ENCODE assay signal across 19 cellular contexts in the genomic region with DNA sequence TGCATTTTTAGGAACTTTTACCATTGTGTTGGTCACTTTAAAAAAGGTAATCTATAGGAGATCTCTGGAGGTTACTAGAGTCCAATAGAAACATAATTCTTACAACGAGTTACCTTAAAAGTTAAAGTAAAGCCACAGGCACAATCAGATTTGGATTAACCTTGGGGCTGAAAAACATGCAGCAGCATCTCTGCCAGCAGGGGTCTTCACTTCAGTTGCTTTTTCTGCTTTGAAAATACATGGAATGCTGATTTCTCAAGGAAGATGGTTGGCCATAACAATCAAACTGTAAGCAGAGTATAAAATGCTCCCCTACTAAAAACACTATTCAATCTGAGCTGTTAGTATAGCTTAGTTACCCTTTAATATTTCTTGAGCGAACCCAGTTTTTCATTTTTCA.
"Had no signal": no experiment of that assay in that cellular context is flagged by ENCODE, and none has a peak within 500 bp of the region (broad histone marks: within the 10 kb centered on the region; RNA-seq: fewer than 3 reads in every experiment).

No MANE protein-coding gene starts in this region.

- H3K4me3 Mint-ChIP-seq: activated CD4-positive, alpha-beta T cell treated with anti-CD3 and anti-CD28 coated beads, Interleukin-2, amount 10 ng/mL, durations not matched to agents 24 days and 14 days; activated naive CD8-positive, alpha-beta T cell; effector memory CD8-positive, alpha-beta T cell; natural killer cell; stimulated activated effector memory CD8-positive, alpha-beta T cell treated with anti-CD3 and anti-CD28 coated beads, Interleukin-12 subunit alpha, Interleukin-12 subunit beta, amount 100 ng/mL, for 72 hours had no signal

- H3K9me3 ChIP-seq: gastrocnemius medialis, heart right ventricle, left lung, neutrophil, thyroid gland, uterus had no signal

- H3K27ac Mint-ChIP-seq: activated CD4-positive, alpha-beta T cell treated with anti-CD3 and anti-CD28 coated beads, Interleukin-2, amount 10 ng/mL, durations not matched to agents 24 days and 14 days; activated naive CD8-positive, alpha-beta T cell; effector memory CD8-positive, alpha-beta T cell; natural killer cell; stimulated activated effector memory CD8-positive, alpha-beta T cell treated with anti-CD3 and anti-CD28 coated beads, Interleukin-12 subunit alpha, Interleukin-12 subunit beta, amount 100 ng/mL, for 72 hours had no signal

- H3K27ac ChIP-seq: epithelial cell of prostate, gastrocnemius medialis, heart right ventricle, left lung, neutrophil, parathyroid adenoma, thyroid gland, uterus had no signal

- H3K36me3 Mint-ChIP-seq: activated naive CD8-positive, alpha-beta T cell; stimulated activated effector memory CD8-positive, alpha-beta T cell treated with anti-CD3 and anti-CD28 coated beads, Interleukin-12 subunit alpha, Interleukin-12 subunit beta, amount 100 ng/mL, for 72 hours had no signal

- H3K9ac ChIP-seq: parathyroid adenoma had no signal

- DNase-seq: activated CD4-positive, alpha-beta T cell treated with anti-CD3 and anti-CD28 coated beads, Interleukin-2, amount 10 ng/mL, durations not matched to agents 24 days and 14 days; activated CD4-positive, CD25-positive, alpha-beta regulatory T cell; activated CD8-positive, alpha-beta memory T cell treated with anti-CD3 and anti-CD28 coated beads, Interleukin-2, amount 50 U/mL, for 48 hours; activated gamma-delta T cell treated with Interleukin-2 at 50 U/mL for 16 hours; amniotic stem cell; central memory CD4-positive, alpha-beta T cell; effector memory CD8-positive, alpha-beta T cell; gastrocnemius medialis; heart right ventricle; left lung; mesenchymal stem cell; natural killer cell; thyroid gland; uterus had no signal

- H3K36me3 ChIP-seq: gastrocnemius medialis, heart right ventricle, left lung, neutrophil, thyroid gland, uterus had no signal

- H3K4me3 ChIP-seq: gastrocnemius medialis, heart right ventricle, left lung, thyroid gland, uterus had no signal

- H3K27me3 ChIP-seq: gastrocnemius medialis, heart right ventricle, left lung, neutrophil, thyroid gland, uterus had no signal

- H3K4me1 ChIP-seq: gastrocnemius medialis, heart right ventricle, left lung, parathyroid adenoma, thyroid gland, uterus had no signal

- H3K4me1 Mint-ChIP-seq: activated CD4-positive, alpha-beta T cell treated with anti-CD3 and anti-CD28 coated beads, Interleukin-2, amount 10 ng/mL, durations not matched to agents 24 days and 14 days; natural killer cell; stimulated activated effector memory CD8-positive, alpha-beta T cell treated with anti-CD3 and anti-CD28 coated beads, Interleukin-12 subunit alpha, Interleukin-12 subunit beta, amount 100 ng/mL, for 72 hours had no signal

- H3K9me3 Mint-ChIP-seq: activated CD4-positive, alpha-beta T cell treated with anti-CD3 and anti-CD28 coated beads, Interleukin-2, amount 10 ng/mL, durations not matched to agents 24 days and 14 days had no signal

- H3K27me3 Mint-ChIP-seq: activated CD4-positive, alpha-beta T cell treated with anti-CD3 and anti-CD28 coated beads, Interleukin-2, amount 10 ng/mL, durations not matched to agents 24 days and 14 days; activated naive CD8-positive, alpha-beta T cell; effector memory CD8-positive, alpha-beta T cell had no signal
